In genomic region chr7:73987298-73987697, GRCh38 we compare ENCODE assay signal across 16 cellular contexts. TPM values are rescaled to one million over a fixed set of nuclear protein-coding genes. Genes with fewer than 3 reads are reported as not detected.
DNase-seq lines count a peak whose midpoint lies in the region; ATAC-seq and TF ChIP-seq lines count a peak whose summit lies in the region.
"Had no signal": no experiment of that assay in that cellular context is flagged by ENCODE, and none has a peak within 500 bp of the region (broad histone marks: within the 10 kb centered on the region; RNA-seq: fewer than 3 reads in every experiment).

No MANE protein-coding gene starts in this region.

- H3K4me1 Mint-ChIP-seq in type B pancreatic cell (ENCODE audit: unreplicated experiment), result peaks cover 4% of the 10 kb centered on the region
- H3K4me1 Mint-ChIP-seq: GM23338 had no signal

- peaks cover 4% of the 10 kb centered on the region for H3K27me3 Mint-ChIP-seq in type B pancreatic cell
- H3K27me3 Mint-ChIP-seq: CD4-positive, CD25-positive, alpha-beta regulatory T cell had no signal

- H3K4me1 ChIP-seq in right atrium auricular region, result peaks cover 0 to 40% of the 10 kb centered on the region in 2 donors
- peaks cover 12 to 45% of the 10 kb centered on the region in 2 donors for H3K4me1 ChIP-seq in ascending aorta

- no peaks in the 10 kb centered on the region for H3K36me3 Mint-ChIP-seq in type B pancreatic cell
- H3K36me3 Mint-ChIP-seq: CD4-positive, CD25-positive, alpha-beta regulatory T cell had no signal

- H3K9me3 Mint-ChIP-seq in type B pancreatic cell, result no peaks in the 10 kb centered on the region
- H3K9me3 Mint-ChIP-seq: CD4-positive, CD25-positive, alpha-beta regulatory T cell; GM23338 had no signal

- H3K27me3 ChIP-seq in right atrium auricular region (no peaks in the 10 kb centered on the region), ascending aorta (no peaks in the 10 kb centered on the region)
- H3K27me3 ChIP-seq: BLaER1 treated with 17β-estradiol and CSF1 and Interleukin-3, amounts not matched to agents 10 nM and 100 nM had no signal

- H3K9me3 ChIP-seq in right atrium auricular region, result no peaks in the 10 kb centered on the region
- H3K9me3 ChIP-seq in ascending aorta, result no peaks in the 10 kb centered on the region
- H3K9me3 ChIP-seq: BLaER1 treated with 17β-estradiol and CSF1 and Interleukin-3, amounts not matched to agents 10 nM and 100 nM had no signal

- ATAC-seq in Right ventricle myocardium superior (ENCODE audit: poor library complexity), result no peak
- no peak for ATAC-seq in GM19463 (IDR thresholded peaks at IDR 0.05; ENCODE audit: unreplicated experiment)
- ATAC-seq: GM23338 had no signal

- no peak overlapping the region for H3K4me3 Mint-ChIP-seq in type B pancreatic cell
- H3K4me3 Mint-ChIP-seq: CD4-positive, CD25-positive, alpha-beta regulatory T cell; GM23338 had no signal

- H3K4me3 ChIP-seq in right atrium auricular region (no peak overlapping the region), ascending aorta (no peak overlapping the region)
- H3K4me3 ChIP-seq: BLaER1 treated with 17β-estradiol and CSF1 and Interleukin-3, amounts not matched to agents 10 nM and 100 nM; GM23338 had no signal

- DNase-seq in right atrium auricular region (ENCODE audit: low spot score), result no peak
- no peak for DNase-seq in Right ventricle myocardium superior
- no peak for DNase-seq in ascending aorta (ENCODE audit: low spot score in 2 of 2)
- DNase-seq in islet precursor cell, result peak; percentile 22
- DNase-seq in type B pancreatic cell (ENCODE audit: extremely low spot score, unreplicated experiment), result no peak
- no peak for DNase-seq in SKM-1 treated with dmso at 0.1 percent for 144 hours (lab: John Stamatoyannopoulos, UW; ENCODE audit: unreplicated experiment)
- DNase-seq in NCI-H1417 (lab: John Stamatoyannopoulos, UW), result no peak
- DNase-seq: ACHN; CD4-positive, CD25-positive, alpha-beta regulatory T cell; DMS53; GF-D8; H7 had no signal

- peak overlapping the region; percentile 78 to 79 for H3K27ac ChIP-seq in right atrium auricular region
- H3K27ac ChIP-seq in ascending aorta, result peak overlapping the region; percentile 94
- H3K27ac ChIP-seq: BLaER1 treated with 17β-estradiol and CSF1 and Interleukin-3, amounts not matched to agents 10 nM and 100 nM had no signal

- TF ChIP-seq CTCF in right atrium auricular region (IDR thresholded peaks at IDR 0.05) (no peak), ascending aorta (IDR thresholded peaks at IDR 0.05) (no peak), type B pancreatic cell (conservative IDR thresholded peaks at IDR 0.05) (no peak)

- intact Hi-C loops in Right ventricle myocardium superior (cut with DNase I) (no loop called here), ascending aorta (cut with DNase I) (loop anchor here (2.0 kb wide), 1 partner anchor 16 kb away; no protein-coding TSS in a partner anchor)

- H3K27ac Mint-ChIP-seq in type B pancreatic cell, result peak overlapping the region; percentile 17
- H3K27ac Mint-ChIP-seq: GM23338 had no signal

- H3K36me3 ChIP-seq in right atrium auricular region (no peaks in the 10 kb centered on the region), ascending aorta (no peaks in the 10 kb centered on the region)
- H3K36me3 ChIP-seq: BLaER1 treated with 17β-estradiol and CSF1 and Interleukin-3, amounts not matched to agents 10 nM and 100 nM had no signal

RNA-seq across cellular contexts. Expression of gene ELN, which starts 40.7 kb away (rescaled TPM):
- total RNA-seq in right atrium auricular region (100 to 1,000 TPM; 138 to 149 TPM), Right ventricle myocardium superior (33.2 TPM), ascending aorta (395 TPM), type B pancreatic cell (ENCODE audit: low replicate concordance) (8.8 TPM in 1 of 2 replicates, not detected in the other)
- total RNA-seq: HT1080 had no signal
